Comparison of ENCODE assay signal across 27 cellular contexts in the genomic region with DNA sequence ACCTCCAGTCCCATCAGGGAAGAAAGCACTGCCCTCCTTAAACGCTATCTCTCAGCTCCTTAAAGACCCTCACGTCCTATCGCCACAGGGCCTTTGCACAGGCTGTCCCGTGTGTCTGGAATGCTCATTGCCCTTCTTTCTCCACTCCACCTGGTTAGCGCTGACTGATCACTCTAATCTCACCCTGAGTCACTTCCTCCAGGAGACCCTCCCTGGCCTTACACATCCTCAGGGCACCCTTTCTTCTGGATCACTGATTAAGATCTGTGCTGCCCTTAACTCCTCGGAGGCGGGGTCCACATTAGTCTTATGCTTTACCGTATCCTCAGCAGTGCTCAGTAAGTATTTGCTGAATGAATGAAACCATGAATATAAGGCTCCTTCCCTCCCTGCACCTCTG.
"Had no signal": no experiment of that assay in that cellular context is flagged by ENCODE, and none has a peak within 500 bp of the region (broad histone marks: within the 10 kb centered on the region; RNA-seq: fewer than 3 reads in every experiment).

No MANE protein-coding gene starts in this region.

- ATAC-seq: activated CD4-positive, CD25-positive, alpha-beta regulatory T cell treated with anti-CD3 and anti-CD28 coated beads, Interleukin-2, amount 50 U/mL, for 24 hours; activated CD8-positive, alpha-beta T cell treated with anti-CD3 and anti-CD28 coated beads, Interleukin-2, amount 10 ng/mL, durations not matched to agents 7 days and 5 days; activated T-cell treated with anti-CD3 and anti-CD28 coated beads, Interleukin-2, amount 50 U/mL, for 4 hours; body of pancreas had no signal

- DNase-seq: activated CD4-positive, alpha-beta T cell treated with anti-CD3 and anti-CD28 coated beads for 4 hours; activated CD4-positive, alpha-beta T cell treated with anti-CD3 and anti-CD28 coated beads, Interleukin-2, amount 50 U/mL, for 4 hours; activated CD8-positive, alpha-beta T cell treated with anti-CD3 and anti-CD28 coated beads, Interleukin-2, amount 10 ng/mL, durations not matched to agents 7 days and 5 days; activated effector memory CD4-positive, alpha-beta T cell treated with anti-CD3 and anti-CD28 coated beads, Interleukin-2, amount 50 U/mL, for 16 hours; activated naive CD4-positive, alpha-beta T cell treated with anti-CD3 and anti-CD28 coated beads for 36 hours; activated T-cell treated with anti-CD3 and anti-CD28 coated beads, Interleukin-2, amount 50 U/mL, for 4 hours; body of pancreas; central memory CD4-positive, alpha-beta T cell; Kasumi-1; KBM-7; NCI-H1048; NCI-H1694; NCI-H2029; NCI-H2107; NCI-H2171 treated with DMSO at 0.1 percent for 48 hours; NCI-H345; NCI-H510A; NCI-H526 treated with DMSO at 0.1 percent for 48 hours; NCI-H82; Right ventricle myocardium superior; RPMI8226; SJCRH30; SK-N-SH; SW 1271 had no signal

- H3K9me3 Mint-ChIP-seq: activated naive CD4-positive, alpha-beta T cell treated with anti-CD3 and anti-CD28 coated beads for 36 hours; activated T-cell treated with anti-CD3 and anti-CD28 coated beads, Interleukin-2, amount 50 U/mL, for 4 hours had no signal

- H3K27ac Mint-ChIP-seq: activated CD8-positive, alpha-beta T cell treated with anti-CD3 and anti-CD28 coated beads, Interleukin-2, amount 10 ng/mL, durations not matched to agents 7 days and 5 days; activated naive CD4-positive, alpha-beta T cell treated with anti-CD3 and anti-CD28 coated beads for 36 hours; T-helper 1 cell treated with Interleukin-12 subunit alpha and Interleukin-12 subunit beta and Interleukin-4 antibody, amounts not matched to agents 30 μg/mL and 1 μg/mL, for 36 hours had no signal

- H3K4me3 Mint-ChIP-seq: activated CD8-positive, alpha-beta T cell treated with anti-CD3 and anti-CD28 coated beads, Interleukin-2, amount 10 ng/mL, durations not matched to agents 7 days and 5 days; activated naive CD4-positive, alpha-beta T cell treated with anti-CD3 and anti-CD28 coated beads for 36 hours; activated T-cell treated with anti-CD3 and anti-CD28 coated beads, Interleukin-2, amount 50 U/mL, for 4 hours; T-helper 1 cell treated with Interleukin-12 subunit alpha and Interleukin-12 subunit beta and Interleukin-4 antibody, amounts not matched to agents 30 μg/mL and 1 μg/mL, for 36 hours had no signal

- H3K4me3 ChIP-seq: ascending aorta, body of pancreas, SJCRH30 had no signal
